Comparison of ENCODE assay signal across 8 cellular contexts in genomic region chr7:104208421-104208780, GRCh38. TPM values are rescaled to one million over a fixed set of nuclear protein-coding genes. Genes with fewer than 3 reads are reported as not detected.
DNase-seq lines count a peak whose midpoint lies in the region; ATAC-seq and TF ChIP-seq lines count a peak whose summit lies in the region.

No MANE protein-coding gene starts in this region.

- H3K9me3 Mint-ChIP-seq in HFFc6: no peaks in the 10 kb centered on the region
- peaks cover 2% of the 10 kb centered on the region for H3K9me3 Mint-ChIP-seq in activated naive CD8-positive, alpha-beta T cell treated with anti-CD3 and anti-CD28 coated beads, Interleukin-2, amount 10 ng/mL, durations not matched to agents 7 days and 5 days

- H3K27ac ChIP-seq in iPS-18a (ENCODE audit: low read length) (peak overlapping the region; percentile 30), stomach smooth muscle (ENCODE audit: low read length) (peak overlapping the region; percentile 93)

- H3K9me3 ChIP-seq in iPS-18a (ENCODE audit: control insufficient read depth, low read depth, low read length) (no peaks in the 10 kb centered on the region), stomach smooth muscle (ENCODE audit: control insufficient read depth in 2 of 2, low read length in 2 of 2) (no peaks in the 10 kb centered on the region)

- peaks cover 24% of the 10 kb centered on the region for H3K4me1 Mint-ChIP-seq in HFFc6 (ENCODE audit: low read depth)
- peaks cover 21% of the 10 kb centered on the region for H3K4me1 Mint-ChIP-seq in activated naive CD8-positive, alpha-beta T cell treated with anti-CD3 and anti-CD28 coated beads, Interleukin-2, amount 10 ng/mL, durations not matched to agents 7 days and 5 days

- DNase-seq in HFFc6 (no peak), AG08396 (ENCODE audit: low spot score) (no peak), DMS 273 treated with DMSO at 0.1 percent for 48 hours (lab: John Stamatoyannopoulos, UW) (no peak)
- DNase-seq in activated naive CD8-positive, alpha-beta T cell treated with anti-CD3 and anti-CD28 coated beads, Interleukin-2, amount 10 ng/mL, durations not matched to agents 7 days and 5 days: no peak
- DNase-seq in stimulated activated CD4-positive, alpha-beta T cell treated with anti-CD3 and anti-CD28 coated beads, Interleukin-4, amount 100 ng/mL, for 4 hours: no peak

- POLR2A ChIA-PET in activated naive CD8-positive, alpha-beta T cell treated with anti-CD3 and anti-CD28 coated beads, Interleukin-2, amount 10 ng/mL, durations not matched to agents 7 days and 5 days (lab: Charles Lee): no interaction called here

- no peak for ATAC-seq in activated naive CD8-positive, alpha-beta T cell treated with anti-CD3 and anti-CD28 coated beads, Interleukin-2, amount 10 ng/mL, durations not matched to agents 7 days and 5 days (ENCODE audit: low read depth)
- no peak for ATAC-seq in HG03095 (IDR thresholded peaks at IDR 0.05; ENCODE audit: unreplicated experiment)

- H3K4me3 ChIP-seq in iPS-18a (ENCODE audit: low read length) (peak overlapping the region; percentile 98), stomach smooth muscle (ENCODE audit: low read length in 2 of 2) (peak overlapping the region; percentile 99)

- H3K4me1 ChIP-seq in iPS-18a (ENCODE audit: control insufficient read depth, low read depth, low read length) (peaks cover 10% of the 10 kb centered on the region), stomach smooth muscle (ENCODE audit: control insufficient read depth, insufficient read depth, low read length) (no peaks in the 10 kb centered on the region)

- H3K27me3 ChIP-seq in iPS-18a (ENCODE audit: control insufficient read depth, insufficient read depth, low read length) (no peaks in the 10 kb centered on the region), stomach smooth muscle (ENCODE audit: control insufficient read depth in 1 of 2, insufficient read depth in 2 of 2, low read length in 2 of 2) (no peaks in the 10 kb centered on the region)

- H3K36me3 Mint-ChIP-seq in HFFc6 (ENCODE audit: low read depth): peaks cover 9% of the 10 kb centered on the region; the same call in 1 of the 2 replicates
- peaks cover 5% of the 10 kb centered on the region for H3K36me3 Mint-ChIP-seq in activated naive CD8-positive, alpha-beta T cell treated with anti-CD3 and anti-CD28 coated beads, Interleukin-2, amount 10 ng/mL, durations not matched to agents 7 days and 5 days

- peak overlapping the region; percentile 95 for H3K27ac Mint-ChIP-seq in HFFc6
- peak overlapping the region; percentile 90 for H3K27ac Mint-ChIP-seq in activated naive CD8-positive, alpha-beta T cell treated with anti-CD3 and anti-CD28 coated beads, Interleukin-2, amount 10 ng/mL, durations not matched to agents 7 days and 5 days

- H3K27me3 Mint-ChIP-seq in HFFc6 (ENCODE audit: insufficient read depth): peaks cover 4% of the 10 kb centered on the region
- no peaks in the 10 kb centered on the region for H3K27me3 Mint-ChIP-seq in activated naive CD8-positive, alpha-beta T cell treated with anti-CD3 and anti-CD28 coated beads, Interleukin-2, amount 10 ng/mL, durations not matched to agents 7 days and 5 days

- peak overlapping the region; percentile 86 for H3K9ac ChIP-seq in iPS-18a (ENCODE audit: low read length)
- H3K9ac ChIP-seq in stomach smooth muscle (ENCODE audit: low read length in 2 of 2): peak overlapping the region; percentile 81 to 99

- H3K4me3 Mint-ChIP-seq in HFFc6: peak overlapping the region; percentile 93
- peak overlapping the region; percentile 91 for H3K4me3 Mint-ChIP-seq in activated naive CD8-positive, alpha-beta T cell treated with anti-CD3 and anti-CD28 coated beads, Interleukin-2, amount 10 ng/mL, durations not matched to agents 7 days and 5 days

- peaks cover 7% of the 10 kb centered on the region for H3K36me3 ChIP-seq in iPS-18a (ENCODE audit: control insufficient read depth, low read depth, low read length)
- H3K36me3 ChIP-seq in stomach smooth muscle (ENCODE audit: control insufficient read depth in 2 of 2, insufficient read depth in 2 of 2, low read length in 2 of 2): peaks cover 1 to 2% of the 10 kb centered on the region in 2 donors

- no peak for TF ChIP-seq CTCF in HFFc6 (IDR thresholded peaks at IDR 0.05)

RNA-seq across cellular contexts. Expression of gene ORC5, which starts 0.6 kb away (rescaled TPM):
- total RNA-seq in HFFc6 (2021; fragmentation: NEBNext Ultra II Directional; extraction: Animal tissue kit (Norgen Biotek cat#: 25700)): 10 to 100 TPM; 16.7 to 20.7 (median 17.6) TPM
- total RNA-seq in activated naive CD8-positive, alpha-beta T cell treated with anti-CD3 and anti-CD28 coated beads, Interleukin-2, amount 10 ng/mL, durations not matched to agents 7 days and 5 days: 10 to 100 TPM; 20.3 to 20.8 TPM
